ENCODE assay signal across 24 cellular contexts in genomic region chr13:27274631-27275030, GRCh38. TPM values are rescaled to one million over a fixed set of nuclear protein-coding genes. Genes with fewer than 3 reads are reported as not detected.
DNase-seq lines count a peak whose midpoint lies in the region; ATAC-seq, FAIRE-seq and TF ChIP-seq lines count a peak whose summit lies in the region.
"Had no signal": no experiment of that assay in that cellular context is flagged by ENCODE, and none has a peak within 500 bp of the region (broad histone marks: within the 10 kb centered on the region; RNA-seq: fewer than 3 reads in every experiment).

No MANE protein-coding gene starts in this region.

- no peak overlapping the region for H3K4me3 ChIP-seq in HEK293 (ENCODE audit: low read depth, low read length)
- no peak overlapping the region for H3K4me3 ChIP-seq in OCI-LY7 (ENCODE audit: low read depth, low read length, poor library complexity, severe bottlenecking)
- no peak overlapping the region for H3K4me3 ChIP-seq in small intestine (ENCODE audit: low read depth in 1 of 2, low read length in 2 of 2)
- H3K4me3 ChIP-seq: A549, GM23338, PC-9 had no signal

- no peaks in the 10 kb centered on the region for H3K9me3 Mint-ChIP-seq in CD4-positive, alpha-beta T cell
- H3K9me3 Mint-ChIP-seq: GM23338, T-cell had no signal

- 6 to 20% (median 15%) methylated on average over 1 of the region's 1 CpG for WGBS in small intestine, 3 donors

- H3K9me3 ChIP-seq in CD4-positive, alpha-beta T cell (ENCODE audit: control insufficient read depth, low read length), result no peaks in the 10 kb centered on the region
- no peaks in the 10 kb centered on the region for H3K9me3 ChIP-seq in HEK293 (ENCODE audit: control insufficient read depth, insufficient read depth, low read depth, low read length)
- H3K9me3 ChIP-seq in OCI-LY7 (ENCODE audit: low read length), result no peaks in the 10 kb centered on the region
- H3K9me3 ChIP-seq in small intestine (ENCODE audit: control insufficient read depth, low read depth), result no peaks in the 10 kb centered on the region
- H3K9me3 ChIP-seq: A549, Caco-2 had no signal

- peaks cover 26% of the 10 kb centered on the region for H3K27me3 Mint-ChIP-seq in CD4-positive, alpha-beta T cell

- peaks cover 5% of the 10 kb centered on the region for H3K27me3 ChIP-seq in CD4-positive, alpha-beta T cell (ENCODE audit: control insufficient read depth, insufficient read depth, low read length)
- H3K27me3 ChIP-seq in small intestine (ENCODE audit: control insufficient read depth in 2 of 2, insufficient read depth in 2 of 2, low read length in 2 of 2), result no peaks in the 10 kb centered on the region

- FAIRE-seq in small intestine (lab: Jason Lieb, UNC), result no peak
- FAIRE-seq: A549, G401.6, GM18507 had no signal

- peaks cover 0 to 6% of the 10 kb centered on the region in 2 experiments; a peak in 1 of 3 replicates for H3K36me3 ChIP-seq in HEK293 (ENCODE audit: control insufficient read depth in 2 of 2, insufficient read depth in 1 of 2, low read length in 2 of 2)
- H3K36me3 ChIP-seq in OCI-LY7 (ENCODE audit: insufficient read depth, low read length), result no peaks in the 10 kb centered on the region
- no peaks in the 10 kb centered on the region for H3K36me3 ChIP-seq in small intestine (ENCODE audit: control insufficient read depth in 2 of 2, insufficient read depth in 2 of 2, low read length in 2 of 2)

- peak overlapping the region; percentile 11 for H3K4me3 Mint-ChIP-seq in CD4-positive, alpha-beta T cell
- H3K4me3 Mint-ChIP-seq: B cell, GM23338, T-cell had no signal

- CTCF ChIA-PET in CD4-positive, alpha-beta T cell (lab: Charles Lee), result no interaction called here
- CTCF ChIA-PET in HEK293 (lab: Yijun Ruan, JAX) (interaction anchor here (1.0 to 1.5 kb wide), 2 partner anchors 87 to 324 kb away, joined by 7 to 8 read pairs; no protein-coding TSS in a partner anchor), OCI-LY7 (lab: Charles Lee; ENCODE audit: unreplicated experiment) (no interaction called here)

- TF ChIP-seq CTCF in CD4-positive, alpha-beta T cell (IDR thresholded peaks at IDR 0.05), result no peak
- TF ChIP-seq CTCF in HEK293 (tag by site-specific recombination; IDR thresholded peaks at IDR 0.05) (no peak), OCI-LY7 (conservative IDR thresholded peaks at IDR 0.05; ENCODE audit: low read length) (0 out of 2 replicates have a peak, but pooled peaks have one; percentile 14)

- H3K4me2 ChIP-seq in OCI-LY7 (ENCODE audit: low read length), result no peak overlapping the region
- H3K4me2 ChIP-seq: A549, GM23338, KMS-11, PC-9 had no signal

- intact Hi-C loops in CD4-positive, alpha-beta T cell (cut with DNase I, micrococcal nuclease), result loop anchor here (5.0 to 10.0 kb wide), 7 partner anchors 38 to 863 kb away; partner anchors contain the start of genes PAN3 (in 1 of the 2) and USP12 (in 1 of the 2)
- intact Hi-C loops in OCI-LY7 (cut with micrococcal nuclease; ENCODE audit: unreplicated experiment), result loop anchor here (5.0 kb wide), 2 partner anchors 63 to 83 kb away; no protein-coding TSS in a partner anchor

- H3K27ac Mint-ChIP-seq in CD4-positive, alpha-beta T cell, result no peak overlapping the region
- H3K27ac Mint-ChIP-seq: B cell, GM23338, T-cell had no signal

- H3K79me2 ChIP-seq in OCI-LY7 (ENCODE audit: insufficient read depth, low read depth, low read length), result no peaks in the 10 kb centered on the region

- POLR2A ChIA-PET in CD4-positive, alpha-beta T cell (lab: Charles Lee), result interaction anchor here (1.0 kb wide), 2 partner anchors 18 to 19 kb away, joined by 3 to 4 read pairs; no protein-coding TSS in a partner anchor
- POLR2A ChIA-PET in HEK293 (lab: Yijun Ruan, JAX) (no interaction called here), OCI-LY7 (lab: Charles Lee) (interaction anchor here (0.9 to 1.7 kb wide), 4 partner anchors 9 to 327 kb away, joined by 3 to 5 read pairs (median 3); no protein-coding TSS in a partner anchor)

- H3K9me2 ChIP-seq in OCI-LY7 (ENCODE audit: insufficient read depth, low read length), result no peaks in the 10 kb centered on the region

- H3K36me3 Mint-ChIP-seq in CD4-positive, alpha-beta T cell (ENCODE audit: low read depth), result peaks cover 5% of the 10 kb centered on the region
- H3K36me3 Mint-ChIP-seq: T-cell had no signal

- peaks cover 14% of the 10 kb centered on the region for H3K4me1 Mint-ChIP-seq in CD4-positive, alpha-beta T cell (ENCODE audit: low read depth)

- H3K27ac ChIP-seq in CD4-positive, alpha-beta T cell (ENCODE audit: low read depth, low read length), result no peak overlapping the region
- H3K27ac ChIP-seq in HEK293 (ENCODE audit: extremely low read depth, low read depth, low read length) (no peak overlapping the region), OCI-LY7 (ENCODE audit: low read depth, low read length, poor library complexity, severe bottlenecking) (no peak overlapping the region), small intestine (ENCODE audit: low read depth in 1 of 2, low read length in 1 of 2) (no peak overlapping the region)
- H3K27ac ChIP-seq: A549, KMS-11, PC-9 had no signal

- H3K4me1 ChIP-seq in HEK293 (ENCODE audit: control insufficient read depth, insufficient read depth, low read length) (peaks cover 21% of the 10 kb centered on the region), OCI-LY7 (ENCODE audit: insufficient read depth, low read length, poor library complexity, severe bottlenecking) (peaks cover 8% of the 10 kb centered on the region), small intestine (ENCODE audit: control insufficient read depth in 2 of 2, insufficient read depth in 1 of 2, low read depth in 1 of 2, low read length in 1 of 2) (peaks cover 0 to 2% of the 10 kb centered on the region in 2 donors)
- H3K4me1 ChIP-seq: Caco-2 had no signal

- BruUV-seq in OCI-LY7 (replicated peaks; lab: Mats Ljungman, UMichigan), result no TSS peak

- no peak for ATAC-seq in CD4-positive, alpha-beta T cell (ENCODE audit: poor library complexity)
- ATAC-seq in HG02852 (IDR thresholded peaks at IDR 0.05; ENCODE audit: unreplicated experiment), result no peak
- ATAC-seq: A549, GM23338, HCT116, T-cell had no signal

- 0 out of 2 replicates have a peak, but pooled peaks cover 4% of the 10 kb centered on the region for H4K20me1 ChIP-seq in OCI-LY7 (ENCODE audit: insufficient read depth, low read length)

- DNase-seq in CD4-positive, alpha-beta T cell, result no peak
- DNase-seq in OCI-LY7 (ENCODE audit: low spot score) (no peak), small intestine (peak; percentile 43), NCI-H82 (lab: John Stamatoyannopoulos, UW) (no peak), NCI-H2029 treated with DMSO at 0.1 percent for 48 hours (lab: John Stamatoyannopoulos, UW) (no peak)
- DNase-seq: Caco-2, DMS 273 treated with DMSO at 0.1 percent for 48 hours, IMR-90, NCI-H1105, NCI-H1694 treated with DMSO at 0.1 percent for 48 hours, NCI-H2107, RPMI8226, SIG-M5, T-cell had no signal

- H2AFZ ChIP-seq in OCI-LY7 (ENCODE audit: low read length), result no peak overlapping the region
- H2AFZ ChIP-seq: GM23338, PC-9 had no signal

TF ChIP-seq in HEK293, 187 proteins besides CTCF, POLR2A, EP300 and RAD21 (continues in another document):
- TF ChIP-seq ZNF670 (tag by site-specific recombination; IDR thresholded peaks at IDR 0.05; ENCODE audit: low read depth), result no peak
- no peak for TF ChIP-seq ZNF292 (tag by site-specific recombination; IDR thresholded peaks at IDR 0.05; ENCODE audit: borderline replicate concordance, low read depth)
- peak; percentile 45 for TF ChIP-seq PRDM6 (tag by site-specific recombination; IDR thresholded peaks at IDR 0.05)
- TF ChIP-seq ZNF621 (tag by site-specific recombination; IDR thresholded peaks at IDR 0.05), result no peak
- TF ChIP-seq ZNF416 (tag by site-specific recombination; IDR thresholded peaks at IDR 0.05), result no peak
- TF ChIP-seq ZNF26 (tag by site-specific recombination; IDR thresholded peaks at IDR 0.05), result no peak

RNA-seq across cellular contexts. Expression of gene RASL11A, which starts 4.0 kb away (rescaled TPM):
- total RNA-seq in CD4-positive, alpha-beta T cell, result 1 to 10 TPM; 2.9 to 4.7 TPM
- 1.3 and 5.1 TPM in 2 replicates for total RNA-seq in OCI-LY7 (2014; rRNA removed; shearing (Covaris generic))
- total RNA-seq in OCI-LY7 (2022), result 1.4 and 2.4 TPM in 2 replicates
- polyA plus RNA-seq in small intestine, result 10 to 100 TPM; 32.1 to 46.7 (median 37.6) TPM

RNA-seq across cellular contexts. Expression of gene RPL21, which starts 23.3 kb away (rescaled TPM):
- total RNA-seq in CD4-positive, alpha-beta T cell, result 1,000 to 10,000 TPM; 2,736 to 2,941 TPM
- total RNA-seq in OCI-LY7 (2014; rRNA removed; shearing (Covaris generic)), result 1,266 and 1,706 TPM in 2 replicates
- 1,530 and 1,738 TPM in 2 replicates for total RNA-seq in OCI-LY7 (2022)
- polyA plus RNA-seq in small intestine, result 1,000 to 10,000 TPM in 2 of 3 donors, 100 to 1,000 TPM in 1; 815 to 1,928 (median 1,687) TPM
